Comparison of ENCODE assay signal across 8 cellular contexts in genomic region chr17:48012151-48012520, GRCh38.
A peak's percentile ranks its signal among the peaks of the same experiment; 100 is the strongest.
DNase-seq lines count a peak whose midpoint lies in the region; ATAC-seq, FAIRE-seq and TF ChIP-seq lines count a peak whose summit lies in the region.

No MANE protein-coding gene starts in this region.

- no peak for TF ChIP-seq POLR2A in H54 (IDR thresholded peaks at IDR 0.05; ENCODE audit: low read depth, low read length)

- peak overlapping the region; percentile 62 for H3K4me3 Mint-ChIP-seq in dendritic cell treated with granulocyte-macrophage colony-stimulating factor and Interleukin-4, amounts not matched to agents 40 ng/mL and 50 ng/mL, for 4 days
- peak overlapping the region; percentile 74 for H3K4me3 Mint-ChIP-seq in stimulated activated naive CD8-positive, alpha-beta T cell treated with anti-CD3 and anti-CD28 coated beads, Interleukin-15, Interleukin-2, amounts not matched to agents 100 ng/mL and 50 ng/mL, for 24 hours

- no peaks in the 10 kb centered on the region for H3K36me3 Mint-ChIP-seq in dendritic cell treated with granulocyte-macrophage colony-stimulating factor and Interleukin-4, amounts not matched to agents 40 ng/mL and 50 ng/mL, for 4 days (ENCODE audit: low read depth)
- H3K36me3 Mint-ChIP-seq in stimulated activated naive CD8-positive, alpha-beta T cell treated with anti-CD3 and anti-CD28 coated beads, Interleukin-15, Interleukin-2, amounts not matched to agents 100 ng/mL and 50 ng/mL, for 24 hours (ENCODE audit: low read depth): no peaks in the 10 kb centered on the region

- H3K27me3 Mint-ChIP-seq in dendritic cell treated with granulocyte-macrophage colony-stimulating factor and Interleukin-4, amounts not matched to agents 40 ng/mL and 50 ng/mL, for 4 days: peaks cover 36% of the 10 kb centered on the region
- peaks cover 56% of the 10 kb centered on the region for H3K27me3 Mint-ChIP-seq in stimulated activated naive CD8-positive, alpha-beta T cell treated with anti-CD3 and anti-CD28 coated beads, Interleukin-15, Interleukin-2, amounts not matched to agents 100 ng/mL and 50 ng/mL, for 24 hours

- ATAC-seq in GM18520 (IDR thresholded peaks at IDR 0.05; ENCODE audit: unreplicated experiment): peak; percentile 45

- intact Hi-C loops in dendritic cell treated with granulocyte-macrophage colony-stimulating factor and Interleukin-4, amounts not matched to agents 40 ng/mL and 50 ng/mL, for 4 days (cut with micrococcal nuclease): no loop called here

- no peak overlapping the region for H3K27ac Mint-ChIP-seq in dendritic cell treated with granulocyte-macrophage colony-stimulating factor and Interleukin-4, amounts not matched to agents 40 ng/mL and 50 ng/mL, for 4 days
- H3K27ac Mint-ChIP-seq in stimulated activated naive CD8-positive, alpha-beta T cell treated with anti-CD3 and anti-CD28 coated beads, Interleukin-15, Interleukin-2, amounts not matched to agents 100 ng/mL and 50 ng/mL, for 24 hours: no peak overlapping the region

- H3K9me3 Mint-ChIP-seq in dendritic cell treated with granulocyte-macrophage colony-stimulating factor and Interleukin-4, amounts not matched to agents 40 ng/mL and 50 ng/mL, for 4 days: no peaks in the 10 kb centered on the region
- no peaks in the 10 kb centered on the region for H3K9me3 Mint-ChIP-seq in stimulated activated naive CD8-positive, alpha-beta T cell treated with anti-CD3 and anti-CD28 coated beads, Interleukin-15, Interleukin-2, amounts not matched to agents 100 ng/mL and 50 ng/mL, for 24 hours

- DNase-seq in NCI-H1930 (lab: John Stamatoyannopoulos, UW): peak; percentile 68 to 77
- peak; percentile 59 for DNase-seq in activated CD4-positive, CD25-positive, alpha-beta regulatory T cell treated with anti-CD3 and anti-CD28 coated beads, Interleukin-2, amount 50 U/mL, for 72 hours
- peak; percentile 29 for DNase-seq in midbrain (lab: John Stamatoyannopoulos, UW)
- DNase-seq in amniotic stem cell (lab: John Stamatoyannopoulos, UW): no peak
- no peak for DNase-seq in H54 (ENCODE audit: insufficient read length, low spot score)

- H3K4me1 Mint-ChIP-seq in dendritic cell treated with granulocyte-macrophage colony-stimulating factor and Interleukin-4, amounts not matched to agents 40 ng/mL and 50 ng/mL, for 4 days (ENCODE audit: low read depth): peaks cover 21% of the 10 kb centered on the region
- H3K4me1 Mint-ChIP-seq in stimulated activated naive CD8-positive, alpha-beta T cell treated with anti-CD3 and anti-CD28 coated beads, Interleukin-15, Interleukin-2, amounts not matched to agents 100 ng/mL and 50 ng/mL, for 24 hours (ENCODE audit: low read depth): peaks cover 14% of the 10 kb centered on the region

- FAIRE-seq in H54 (lab: Jason Lieb, UNC): no peak

Comparison
In these comparisons a context has a peak if more than half of its experiments do, and no peak if none do; other contexts are left out.
1. DNase-seq: peak in NCI-H1930 (2 of 2), activated CD4-positive, CD25-positive, alpha-beta regulatory T cell treated with anti-CD3 and anti-CD28 coated beads, Interleukin-2, amount 50 U/mL, for 72 hours (single experiment) and midbrain (single experiment); none in amniotic stem cell (single experiment) and H54 (single experiment).